8 cellular contexts compared by ENCODE assay signal in the genomic region with DNA sequence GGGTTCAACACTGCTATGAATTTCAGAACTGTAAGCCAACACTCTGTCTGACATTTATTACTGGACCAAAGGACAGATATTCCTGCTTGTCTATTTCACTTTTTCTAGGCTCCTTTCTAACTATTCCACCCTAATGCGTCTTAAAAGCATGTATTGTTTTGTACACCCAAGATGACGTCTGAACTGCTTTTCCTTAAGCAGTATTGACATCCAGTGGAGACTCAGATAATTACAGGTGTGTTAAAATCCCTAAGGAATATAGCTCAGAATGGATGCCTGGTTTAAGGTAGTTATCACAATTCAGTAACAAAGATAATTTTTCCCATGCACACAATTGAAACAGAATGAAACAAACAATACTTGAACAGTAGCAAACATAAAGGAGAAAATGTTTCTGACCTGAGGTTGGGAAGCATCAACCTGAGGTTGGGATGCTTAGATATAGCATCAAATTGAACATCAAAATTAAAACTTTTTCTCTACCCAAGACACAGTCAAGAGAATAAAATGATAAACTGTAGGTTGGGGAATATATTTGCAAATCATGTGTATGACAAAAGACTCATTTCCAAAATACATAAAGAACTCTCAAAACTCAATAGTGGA.
DNase-seq lines count a peak whose midpoint lies in the region; ATAC-seq and TF ChIP-seq lines count a peak whose summit lies in the region.

No MANE protein-coding gene starts in this region.

- no peak overlapping the region for H3K4me3 Mint-ChIP-seq in progenitor cell of endocrine pancreas (ENCODE audit: low read depth)

- no peak overlapping the region for H3K27ac Mint-ChIP-seq in progenitor cell of endocrine pancreas
- H3K27ac Mint-ChIP-seq in activated naive CD4-positive, alpha-beta T cell treated with anti-CD3 and anti-CD28 coated beads, Interleukin-2, amount 50 U/mL, for 72 hours = no peak overlapping the region

- no peaks in the 10 kb centered on the region for H3K4me1 Mint-ChIP-seq in progenitor cell of endocrine pancreas (ENCODE audit: low read depth)

- DNase-seq in GM04503 (ENCODE audit: low read depth) = peak; percentile 6
- DNase-seq in NCI-H82 treated with DMSO at 0.1 percent for 48 hours (lab: John Stamatoyannopoulos, UW; ENCODE audit: unreplicated experiment) = peak; percentile 26
- DNase-seq in fibroblast of gingiva (ENCODE audit: low read depth) = peak; percentile 65
- no peak for DNase-seq in progenitor cell of endocrine pancreas (ENCODE audit: low spot score, unreplicated experiment)
- DNase-seq in activated naive CD4-positive, alpha-beta T cell treated with anti-CD3 and anti-CD28 coated beads, Interleukin-2, amount 50 U/mL, for 72 hours (ENCODE audit: low spot score in 2 of 2) = no peak
- no peak for DNase-seq in activated naive CD4-positive, alpha-beta T cell treated with Interleukin-2 at 50 U/mL for 16 hours
- DNase-seq in NCI-H1436 treated with DMSO at 0.1 percent for 48 hours (lab: John Stamatoyannopoulos, UW) = no peak

- ATAC-seq in activated naive CD4-positive, alpha-beta T cell treated with anti-CD3 and anti-CD28 coated beads, Interleukin-2, amount 50 U/mL, for 72 hours = no peak
- ATAC-seq in GM19324 (IDR thresholded peaks at IDR 0.05; ENCODE audit: low FRiP score, unreplicated experiment) = no peak

- H3K27me3 Mint-ChIP-seq in progenitor cell of endocrine pancreas = no peaks in the 10 kb centered on the region

- TF ChIP-seq CTCF in progenitor cell of endocrine pancreas (IDR thresholded peaks at IDR 0.05; ENCODE audit: unreplicated experiment) = peak; percentile 54

- H3K9me3 Mint-ChIP-seq in progenitor cell of endocrine pancreas (ENCODE audit: low read depth) = no peaks in the 10 kb centered on the region
- peaks cover 5% of the 10 kb centered on the region in 2 donors for H3K9me3 Mint-ChIP-seq in activated naive CD4-positive, alpha-beta T cell treated with anti-CD3 and anti-CD28 coated beads, Interleukin-2, amount 50 U/mL, for 72 hours

- no peaks in the 10 kb centered on the region for H3K36me3 Mint-ChIP-seq in progenitor cell of endocrine pancreas (ENCODE audit: insufficient read depth)
- no peaks in the 10 kb centered on the region for H3K36me3 Mint-ChIP-seq in activated naive CD4-positive, alpha-beta T cell treated with anti-CD3 and anti-CD28 coated beads, Interleukin-2, amount 50 U/mL, for 72 hours

Comparison
In these comparisons a context has a peak if more than half of its experiments do, and no peak if none do; other contexts are left out.
1. DNase-seq: peak in GM04503 (single experiment), NCI-H82 treated with DMSO at 0.1 percent for 48 hours (single experiment) and fibroblast of gingiva (single experiment); none in progenitor cell of endocrine pancreas (single experiment), activated naive CD4-positive, alpha-beta T cell treated with anti-CD3 and anti-CD28 coated beads, Interleukin-2, amount 50 U/mL, for 72 hours (0 of 2), activated naive CD4-positive, alpha-beta T cell treated with Interleukin-2 at 50 U/mL for 16 hours (single experiment) and NCI-H1436 treated with DMSO at 0.1 percent for 48 hours (single experiment).